25 cellular contexts compared by ENCODE assay signal in the genomic region with DNA sequence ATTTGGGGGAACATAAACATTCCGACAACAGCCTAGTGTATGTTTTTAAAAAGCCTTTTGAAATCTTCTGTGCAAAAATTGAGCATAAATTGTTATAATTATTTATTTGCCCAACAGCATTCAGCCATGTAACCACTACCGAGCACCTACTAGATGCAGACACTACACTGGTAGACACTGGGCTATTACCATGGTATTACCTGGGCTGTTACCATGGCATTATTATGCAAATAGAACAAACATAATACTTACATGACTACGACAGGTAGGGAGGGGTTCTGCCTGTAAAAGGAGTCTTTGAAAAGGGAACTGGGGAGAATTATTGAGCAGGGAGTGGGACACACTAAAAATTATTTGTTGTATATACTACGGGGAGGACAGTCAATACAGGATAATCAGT.
"Had no signal": no experiment of that assay in that cellular context is flagged by ENCODE, and none has a peak within 500 bp of the region (broad histone marks: within the 10 kb centered on the region; RNA-seq: fewer than 3 reads in every experiment).

No MANE protein-coding gene starts in this region.

- H3K36me3 ChIP-seq: cardiac muscle cell, gastrocnemius medialis, neutrophil, ovary, right lobe of liver, tibial nerve had no signal

- H3K4me3 ChIP-seq: cardiac muscle cell, coronary artery, dorsolateral prefrontal cortex, gastrocnemius medialis, ovary, right lobe of liver, tibial nerve had no signal

- DNase-seq: activated CD4-positive, alpha-beta T cell treated with anti-CD3 and anti-CD28 coated beads for 4 hours; activated CD4-positive, alpha-beta T cell treated with anti-CD3 and anti-CD28 coated beads, Interleukin-2, amount 50 U/mL, for 4 hours; activated naive CD4-positive, alpha-beta T cell; activated T-cell treated with anti-CD3 and anti-CD28 coated beads for 4 hours; activated T-cell treated with anti-CD3 and anti-CD28 coated beads, Interleukin-2, amount 50 U/mL, for 72 hours; anterior cingulate cortex; cerebellar nuclear complex; dorsolateral prefrontal cortex; effector memory CD4-positive, alpha-beta T cell; gastrocnemius medialis; glutamatergic neuron; islet precursor cell; left ventricle myocardium superior; naive B cell; nephron progenitor cell; ovary; right lobe of liver; stimulated activated CD4-positive, alpha-beta T cell treated with anti-CD3 and anti-CD28 coated beads, Interleukin-2, amount 100 ng/mL, for 48 hours; stimulated activated naive CD4-positive, alpha-beta T cell treated with Interleukin-2 at 50 U/mL for 16 hours had no signal

- H3K9me3 ChIP-seq: gastrocnemius medialis, neutrophil, ovary, right lobe of liver, tibial nerve had no signal

- H3K9me3 Mint-ChIP-seq: activated naive CD4-positive, alpha-beta T cell treated with anti-CD3 and anti-CD28 coated beads, Interleukin-2, amount 50 U/mL, for 72 hours; activated T-cell treated with anti-CD3 and anti-CD28 coated beads, Interleukin-2, amount 50 U/mL, for 72 hours had no signal

- ATAC-seq: activated naive CD4-positive, alpha-beta T cell treated with anti-CD3 and anti-CD28 coated beads, Interleukin-2, amount 50 U/mL, for 72 hours; activated T-cell treated with anti-CD3 and anti-CD28 coated beads, Interleukin-2, amount 50 U/mL, for 72 hours; gastrocnemius medialis; left ventricle myocardium superior; right lobe of liver had no signal

- H3K27ac Mint-ChIP-seq: activated naive CD4-positive, alpha-beta T cell treated with anti-CD3 and anti-CD28 coated beads, Interleukin-2, amount 50 U/mL, for 72 hours; activated T-cell treated with anti-CD3 and anti-CD28 coated beads, Interleukin-2, amount 50 U/mL, for 72 hours; nephron progenitor cell; progenitor cell of endocrine pancreas had no signal

- H3K27ac ChIP-seq: cardiac muscle cell, coronary artery, dorsolateral prefrontal cortex, gastrocnemius medialis, neutrophil, ovary, right lobe of liver, tibial nerve had no signal

- H3K36me3 Mint-ChIP-seq: activated naive CD4-positive, alpha-beta T cell treated with anti-CD3 and anti-CD28 coated beads, Interleukin-2, amount 50 U/mL, for 72 hours; naive B cell had no signal

- H3K4me3 Mint-ChIP-seq: activated T-cell treated with anti-CD3 and anti-CD28 coated beads, Interleukin-2, amount 50 U/mL, for 72 hours; naive B cell; nephron progenitor cell had no signal

- H3K27me3 ChIP-seq: cardiac muscle cell, dorsolateral prefrontal cortex, gastrocnemius medialis, ovary, right lobe of liver, tibial nerve had no signal

- H3K27me3 Mint-ChIP-seq: progenitor cell of endocrine pancreas had no signal

- H3K4me1 ChIP-seq: gastrocnemius medialis had no signal
